Comparison of ENCODE assay signal across 29 cellular contexts in the genomic region with DNA sequence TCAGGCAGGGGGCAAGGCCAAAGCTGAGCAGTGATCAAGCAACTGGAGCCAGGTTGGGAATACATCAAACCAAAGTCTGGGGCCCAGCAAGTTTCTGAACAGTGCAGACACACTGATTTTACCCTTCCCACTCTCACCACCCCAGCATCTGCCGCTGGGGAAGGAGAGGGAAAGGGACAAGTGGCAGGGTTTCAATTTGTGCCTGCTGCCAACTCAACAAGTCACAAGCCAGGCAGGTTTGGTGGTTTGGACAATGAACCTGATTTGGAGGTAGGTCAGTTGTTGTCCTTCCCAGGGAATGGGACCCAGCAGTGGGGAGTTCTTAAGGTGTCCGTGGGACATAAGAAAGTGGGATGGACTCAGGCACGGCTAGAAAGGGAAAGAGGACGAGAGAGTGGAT.
DNase-seq lines count a peak whose midpoint lies in the region; ATAC-seq and TF ChIP-seq lines count a peak whose summit lies in the region.
"Had no signal": no experiment of that assay in that cellular context is flagged by ENCODE, and none has a peak within 500 bp of the region (broad histone marks: within the 10 kb centered on the region; RNA-seq: fewer than 3 reads in every experiment).

No MANE protein-coding gene starts in this region.

- DNase-seq in Right ventricle myocardium inferior (ENCODE audit: missing footprints) (no peak), cardiac septum (ENCODE audit: low spot score) (no peak), right atrium auricular region (ENCODE audit: low spot score) (no peak), omental fat pad (ENCODE audit: low spot score) (no peak), COLO829 (ENCODE audit: low spot score) (no peak), spleen (no peak)
- DNase-seq: ACHN; activated CD4-positive, alpha-beta T cell treated with anti-CD3 and anti-CD28 coated beads for 36 hours; activated gamma-delta T cell treated with Interleukin-2 at 50 U/mL for 16 hours; activated naive CD8-positive, alpha-beta T cell treated with anti-CD3 and anti-CD28 coated beads, Interleukin-2, amount 50 U/mL, for 24 hours; cortex of kidney; DND-41; foreskin keratinocyte; Kasumi-1; MV-4-11; NCI-H510A treated with DMSO at 0.1 percent for 48 hours; psoas muscle; T-helper 1 cell; uterus had no signal

- peak overlapping the region in 3 of 5 experiments; percentile 51 to 75 (median 71) for H3K27ac Mint-ChIP-seq in brain
- H3K27ac Mint-ChIP-seq: activated CD4-positive, alpha-beta T cell treated with anti-CD3 and anti-CD28 coated beads for 36 hours; activated naive CD8-positive, alpha-beta T cell treated with anti-CD3 and anti-CD28 coated beads, Interleukin-2, amount 50 U/mL, for 24 hours; neural progenitor cell; stimulated activated memory B cell treated with anti-CD40 and anti-IgM and Interleukin-4, amounts not matched to agents 10 μg/mL and 1 μg/mL and 100 μg/mL, for 72 hours had no signal

- WGBS in spleen, 5 donors, result 69 to 80% (median 76%) methylated on average over 4 of the region's 4 CpGs

- H3K4me3 Mint-ChIP-seq in brain, result peak overlapping the region in 1 of 5 experiments; percentile 43
- H3K4me3 Mint-ChIP-seq: activated CD4-positive, alpha-beta T cell treated with anti-CD3 and anti-CD28 coated beads for 36 hours; activated naive CD8-positive, alpha-beta T cell treated with anti-CD3 and anti-CD28 coated beads, Interleukin-2, amount 50 U/mL, for 24 hours; neural progenitor cell; stimulated activated memory B cell treated with anti-CD40 and anti-IgM and Interleukin-4, amounts not matched to agents 10 μg/mL and 1 μg/mL and 100 μg/mL, for 72 hours had no signal

- H3K27me3 Mint-ChIP-seq in brain, result peaks cover 7% of the 10 kb centered on the region
- H3K27me3 Mint-ChIP-seq: activated naive CD8-positive, alpha-beta T cell treated with anti-CD3 and anti-CD28 coated beads, Interleukin-2, amount 50 U/mL, for 24 hours; stimulated activated memory B cell treated with anti-CD40 and anti-IgM and Interleukin-4, amounts not matched to agents 10 μg/mL and 1 μg/mL and 100 μg/mL, for 72 hours had no signal

- peaks cover 33% of the 10 kb centered on the region for H3K4me1 Mint-ChIP-seq in brain
- H3K4me1 Mint-ChIP-seq: activated CD4-positive, alpha-beta T cell treated with anti-CD3 and anti-CD28 coated beads for 36 hours; activated naive CD8-positive, alpha-beta T cell treated with anti-CD3 and anti-CD28 coated beads, Interleukin-2, amount 50 U/mL, for 24 hours; stimulated activated memory B cell treated with anti-CD40 and anti-IgM and Interleukin-4, amounts not matched to agents 10 μg/mL and 1 μg/mL and 100 μg/mL, for 72 hours had no signal

- peak; percentile 56 for ATAC-seq in Right ventricle myocardium inferior
- no peak for ATAC-seq in omental fat pad (ENCODE audit: low FRiP score)
- ATAC-seq in GM19463 (IDR thresholded peaks at IDR 0.05; ENCODE audit: unreplicated experiment), result no peak
- ATAC-seq: activated CD4-positive, alpha-beta T cell treated with anti-CD3 and anti-CD28 coated beads for 36 hours; activated naive CD8-positive, alpha-beta T cell treated with anti-CD3 and anti-CD28 coated beads, Interleukin-2, amount 50 U/mL, for 24 hours; esophagus mucosa; foreskin keratinocyte; Panc1; psoas muscle; stimulated activated memory B cell treated with anti-CD40 and anti-IgM and Interleukin-4, amounts not matched to agents 10 μg/mL and 1 μg/mL and 100 μg/mL, for 72 hours had no signal

- H3K27ac ChIP-seq in right atrium auricular region, result peak overlapping the region; percentile 46 to 71
- H3K27ac ChIP-seq in spleen, result no peak overlapping the region
- H3K27ac ChIP-seq: foreskin keratinocyte, hepatocyte, HL-60, neural progenitor cell, psoas muscle, skin epidermis, suprapubic skin, uterus had no signal

- H3K36me3 ChIP-seq in right atrium auricular region, result no peaks in the 10 kb centered on the region
- H3K36me3 ChIP-seq in spleen, result no peaks in the 10 kb centered on the region
- H3K36me3 ChIP-seq: neural progenitor cell, suprapubic skin, uterus had no signal

- H3K9me3 Mint-ChIP-seq in brain, result peaks cover 0 to 10% (median 0%) of the 10 kb centered on the region in 5 experiments
- H3K9me3 Mint-ChIP-seq: neural progenitor cell had no signal

- no peaks in the 10 kb centered on the region for H3K4me1 ChIP-seq in right atrium auricular region
- H3K4me1 ChIP-seq in spleen, result no peaks in the 10 kb centered on the region
- H3K4me1 ChIP-seq: foreskin keratinocyte, uterus had no signal

- no peaks in the 10 kb centered on the region for H3K27me3 ChIP-seq in right atrium auricular region
- peaks cover 0 to 10% (median 0%) of the 10 kb centered on the region in 7 donors for H3K27me3 ChIP-seq in spleen (replicated peaks in 1 of 7)
- H3K27me3 ChIP-seq: foreskin keratinocyte, neural progenitor cell, suprapubic skin, uterus had no signal

- H3K4me3 ChIP-seq in right atrium auricular region, result no peak overlapping the region
- no peak overlapping the region for H3K4me3 ChIP-seq in spleen
- H3K4me3 ChIP-seq: hepatocyte, neural progenitor cell, psoas muscle, skin epidermis, suprapubic skin, uterus had no signal

- intact Hi-C loops in Right ventricle myocardium inferior (cut with DNase I), result no loop called here
- intact Hi-C loops in cardiac septum (cut with DNase I), result no loop called here
- intact Hi-C loops in spleen (cut with DNase I; ENCODE audit: low total_unique reads), result no loop called here

- H3K9me3 ChIP-seq in right atrium auricular region (no peaks in the 10 kb centered on the region), spleen (peaks cover 0 to 7% (median 0%) of the 10 kb centered on the region in 8 donors)
- H3K9me3 ChIP-seq: psoas muscle, suprapubic skin, uterus had no signal

- H3K36me3 Mint-ChIP-seq in brain, result peaks cover 3% of the 10 kb centered on the region
- H3K36me3 Mint-ChIP-seq: neural progenitor cell; stimulated activated memory B cell treated with anti-CD40 and anti-IgM and Interleukin-4, amounts not matched to agents 10 μg/mL and 1 μg/mL and 100 μg/mL, for 72 hours had no signal

- TF ChIP-seq POLR2A in spleen (IDR thresholded peaks at IDR 0.05), result no peak

- TF ChIP-seq CTCF in brain (conservative IDR thresholded peaks at IDR 0.05), result no peak
- no peak for TF ChIP-seq CTCF in right atrium auricular region (IDR thresholded peaks at IDR 0.05)
- TF ChIP-seq CTCF in omental fat pad (IDR thresholded peaks at IDR 0.05), result no peak
- TF ChIP-seq CTCF in spleen (IDR thresholded peaks at IDR 0.05 in 8 of 11, conservative IDR thresholded peaks at IDR 0.05 in 3 of 11), result no peak

Comparison
In these comparisons a context has a peak if more than half of its experiments do, and no peak if none do; other contexts are left out.
1. H3K27ac ChIP-seq: peak in right atrium auricular region (2 of 2); none in spleen (0 of 8).